Comparison of ENCODE assay signal across 8 cellular contexts in the genomic region with DNA sequence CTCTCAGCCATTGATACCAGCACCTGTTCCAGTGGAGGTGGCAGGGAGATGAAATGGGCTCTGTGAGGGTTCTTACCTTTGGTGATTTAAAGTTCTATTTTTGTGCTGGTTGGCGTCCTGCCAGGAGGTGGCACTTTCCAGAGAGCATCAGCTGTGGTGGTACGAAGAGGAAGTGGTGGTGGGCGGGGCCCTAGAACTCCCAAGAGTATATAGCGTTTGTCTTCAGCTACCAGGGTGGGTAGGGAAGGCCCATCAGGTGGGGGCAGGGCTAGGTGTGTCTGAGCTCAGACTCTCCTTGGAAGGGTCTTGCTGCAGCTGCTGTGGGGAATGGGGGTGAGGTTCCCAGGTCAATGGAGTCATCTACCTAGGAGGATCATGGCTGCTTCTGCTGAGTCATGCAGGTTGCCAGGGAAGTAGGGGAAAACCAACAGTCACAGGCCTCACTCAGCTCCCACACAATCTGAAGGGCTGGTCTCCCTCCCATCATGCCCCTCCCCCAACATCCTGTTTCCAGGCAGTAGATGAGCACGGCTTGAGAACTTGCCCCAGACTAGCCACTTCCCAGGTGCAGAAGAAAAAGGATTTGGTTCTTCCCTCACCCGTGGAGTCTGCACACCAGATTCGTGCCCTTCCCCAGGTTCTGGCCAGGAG. TPM values are rescaled to one million over a fixed set of nuclear protein-coding genes. Genes with fewer than 3 reads are reported as not detected.
A peak's percentile ranks its signal among the peaks of the same experiment; 100 is the strongest.
DNase-seq lines count a peak whose midpoint lies in the region; ATAC-seq and TF ChIP-seq lines count a peak whose summit lies in the region.

No MANE protein-coding gene starts in this region.

- H3K56ac ChIP-seq in mesendoderm (ENCODE audit: low read length) = no peak overlapping the region

- H3K4me2 ChIP-seq in DOHH2 (ENCODE audit: low read length) (peak overlapping the region; percentile 63), mesendoderm (ENCODE audit: low read length) (no peak overlapping the region), PC-9 (no peak overlapping the region)

- no peak for TF ChIP-seq CTCF in DOHH2 (IDR thresholded peaks at IDR 0.05; ENCODE audit: low read depth, low read length, poor library complexity, severe bottlenecking)
- no peak for TF ChIP-seq CTCF in activated CD8-positive, alpha-beta T cell treated with anti-CD3 and anti-CD28 coated beads for 36 hours (IDR thresholded peaks at IDR 0.05)
- no peak for TF ChIP-seq CTCF in PC-9 (conservative IDR thresholded peaks at IDR 0.05)

- peak overlapping the region; percentile 73 for H3K18ac ChIP-seq in mesendoderm (ENCODE audit: low read length)

- H3K23ac ChIP-seq in mesendoderm (ENCODE audit: low read length) = no peak overlapping the region

- intact Hi-C loops in activated CD8-positive, alpha-beta T cell treated with anti-CD3 and anti-CD28 coated beads for 36 hours (cut with micrococcal nuclease) = no loop called here
- intact Hi-C loops in PC-9 (cut with micrococcal nuclease; ENCODE audit: unreplicated experiment) = no loop called here

- no peak overlapping the region for H2BK5ac ChIP-seq in mesendoderm (ENCODE audit: low read length)

- H3K4me3 Mint-ChIP-seq in activated CD8-positive, alpha-beta T cell treated with anti-CD3 and anti-CD28 coated beads for 36 hours = no peak overlapping the region

- peaks cover 6% of the 10 kb centered on the region for H3K27me3 Mint-ChIP-seq in activated CD8-positive, alpha-beta T cell treated with anti-CD3 and anti-CD28 coated beads for 36 hours

- H3K4ac ChIP-seq in mesendoderm (ENCODE audit: low read depth, low read length) = no peak overlapping the region

- peaks cover 12% of the 10 kb centered on the region; the same call in 1 of the 2 replicates for H3K9me3 ChIP-seq in DOHH2 (ENCODE audit: control insufficient read depth, insufficient read depth, low read length)
- H3K9me3 ChIP-seq in PC-9 (ENCODE audit: insufficient read depth, low read depth) = peaks cover 9% of the 10 kb centered on the region

- H3K9me2 ChIP-seq in DOHH2 (replicated peaks; ENCODE audit: control insufficient read depth, low read length) = no peaks in the 10 kb centered on the region
- H3K9me2 ChIP-seq in PC-9 (ENCODE audit: insufficient read depth) = peaks cover 5% of the 10 kb centered on the region; the same call in 1 of the 2 replicates

- H3K36me3 Mint-ChIP-seq in activated CD8-positive, alpha-beta T cell treated with anti-CD3 and anti-CD28 coated beads for 36 hours (ENCODE audit: low read depth) = peaks cover 4% of the 10 kb centered on the region

- H4K5ac ChIP-seq in mesendoderm (ENCODE audit: low read length) = no peak overlapping the region

- peak; percentile 52 for ATAC-seq in HG03442 (IDR thresholded peaks at IDR 0.05; ENCODE audit: unreplicated experiment)
- peak; percentile 81 for ATAC-seq in activated CD8-positive, alpha-beta T cell treated with anti-CD3 and anti-CD28 coated beads for 36 hours
- no peak for ATAC-seq in HG03342 (IDR thresholded peaks at IDR 0.05; ENCODE audit: unreplicated experiment)
- no peak for ATAC-seq in GM19023 (IDR thresholded peaks at IDR 0.05; ENCODE audit: unreplicated experiment)
- ATAC-seq in HG03039 (IDR thresholded peaks at IDR 0.05; ENCODE audit: unreplicated experiment) = no peak

- H3K27me3 ChIP-seq in DOHH2 (ENCODE audit: control insufficient read depth, low read length) (no peaks in the 10 kb centered on the region), mesendoderm (ENCODE audit: insufficient read depth, low read length, poor library complexity) (no peaks in the 10 kb centered on the region), PC-9 (ENCODE audit: insufficient read depth, low read depth) (no peaks in the 10 kb centered on the region)

- H4K8ac ChIP-seq in mesendoderm (ENCODE audit: low read depth, low read length) = no peak overlapping the region

- CTCF ChIA-PET in activated CD8-positive, alpha-beta T cell treated with anti-CD3 and anti-CD28 coated beads for 36 hours (lab: Charles Lee) = interaction anchor here (0.9 to 1.8 kb wide), 3 partner anchors 9 to 130 kb away, joined by 3 to 7 read pairs (median 4); no protein-coding TSS in a partner anchor
- CTCF ChIA-PET in PC-9 (lab: Charles Lee) = no interaction called here

- peaks cover 54% of the 10 kb centered on the region for H3K4me1 ChIP-seq in DOHH2 (ENCODE audit: control insufficient read depth, low read length)
- H3K4me1 ChIP-seq in mesendoderm (ENCODE audit: control insufficient read depth, low read depth, low read length) = no peaks in the 10 kb centered on the region
- 0 out of 2 replicates have a peak, but pooled peaks cover 6% of the 10 kb centered on the region for H3K4me1 ChIP-seq in PC-9 (replicated peaks; ENCODE audit: insufficient read depth)

- no peak overlapping the region for H2AFZ ChIP-seq in PC-9

- DNase-seq in activated CD8-positive, alpha-beta T cell treated with anti-CD3 and anti-CD28 coated beads for 36 hours = peak; percentile 82
- DNase-seq in mesendoderm = peak; percentile 61
- no peak for DNase-seq in PC-9

- no peak overlapping the region for H2BK120ac ChIP-seq in mesendoderm (ENCODE audit: low read depth, low read length)

- H3K9ac ChIP-seq in mesendoderm (ENCODE audit: low read length) = no peak overlapping the region

- H3K79me1 ChIP-seq in mesendoderm (ENCODE audit: low read length) = no peaks in the 10 kb centered on the region

- H2BK15ac ChIP-seq in mesendoderm (replicated peaks; ENCODE audit: low read depth) = no peak overlapping the region

- POLR2A ChIA-PET in activated CD8-positive, alpha-beta T cell treated with anti-CD3 and anti-CD28 coated beads for 36 hours (lab: Charles Lee) = interaction anchor here (1.3 kb wide), 1 partner anchor 9 kb away, joined by 3 read pairs; no protein-coding TSS in a partner anchor
- POLR2A ChIA-PET in PC-9 (lab: Charles Lee; ENCODE audit: unreplicated experiment) = no interaction called here

- H3F3A ChIP-seq in DOHH2 (ENCODE audit: control insufficient read depth, insufficient read depth) (no peaks in the 10 kb centered on the region; the same call in 1 of the 2 replicates), PC-9 (ENCODE audit: insufficient read depth, low read depth) (no peaks in the 10 kb centered on the region)

- BruUV-seq in PC-9 (replicated peaks; lab: Mats Ljungman, UMichigan) = no TSS peak

- peaks cover 29% of the 10 kb centered on the region for H3K4me1 Mint-ChIP-seq in activated CD8-positive, alpha-beta T cell treated with anti-CD3 and anti-CD28 coated beads for 36 hours (ENCODE audit: low read depth)

- H3K79me2 ChIP-seq in DOHH2 (ENCODE audit: control insufficient read depth, low read length) (no peaks in the 10 kb centered on the region), mesendoderm (ENCODE audit: control insufficient read depth, insufficient read depth, low read length) (no peaks in the 10 kb centered on the region), PC-9 (ENCODE audit: low read depth) (no peaks in the 10 kb centered on the region)

- H3K4me3 ChIP-seq in DOHH2 (ENCODE audit: low read length) = peak overlapping the region; percentile 46
- H3K4me3 ChIP-seq in mesendoderm (ENCODE audit: low read length) = no peak overlapping the region
- no peak overlapping the region for H3K4me3 ChIP-seq in PC-9

- H4K20me1 ChIP-seq in DOHH2 (ENCODE audit: control insufficient read depth, insufficient read depth, low read depth, low read length) = no peaks in the 10 kb centered on the region
- no peaks in the 10 kb centered on the region for H4K20me1 ChIP-seq in PC-9 (ENCODE audit: insufficient read depth)

- H2AK5ac ChIP-seq in mesendoderm (ENCODE audit: low read length) = no peak overlapping the region

- no CpG with 5 or more reads among the region's 7 CpGs for WGBS in mesendoderm (ENCODE audit: extremely low coverage, insufficient coverage, low lambda C conversion rate)

- H3K27ac ChIP-seq in DOHH2 (ENCODE audit: low read depth, low read length) (peak overlapping the region; percentile 9; the same call in 1 of the 2 replicates), mesendoderm (ENCODE audit: low read depth, low read length) (no peak overlapping the region), PC-9 (no peak overlapping the region)

- H3K36me3 ChIP-seq in DOHH2 (ENCODE audit: control insufficient read depth, low read length) (peaks cover 9% of the 10 kb centered on the region), mesendoderm (ENCODE audit: control insufficient read depth, insufficient read depth, low read length) (no peaks in the 10 kb centered on the region), PC-9 (ENCODE audit: low read depth) (no peaks in the 10 kb centered on the region)

- peak overlapping the region; percentile 43 for H3K27ac Mint-ChIP-seq in activated CD8-positive, alpha-beta T cell treated with anti-CD3 and anti-CD28 coated beads for 36 hours

- peaks cover 5% of the 10 kb centered on the region for H3K9me3 Mint-ChIP-seq in activated CD8-positive, alpha-beta T cell treated with anti-CD3 and anti-CD28 coated beads for 36 hours

RNA-seq across cellular contexts. Expression of a gene that starts 46.6 kb away (rescaled TPM):
- total RNA-seq in activated CD8-positive, alpha-beta T cell treated with anti-CD3 and anti-CD28 coated beads for 36 hours = not detected
- 0.58 TPM for polyA plus RNA-seq in mesendoderm (2013, experiment 1 of 2)
- 0.48 TPM for polyA plus RNA-seq in mesendoderm (2013, experiment 2 of 2)
- 1.0 and 1.3 TPM in 2 replicates for total RNA-seq in PC-9 (2021)

Comparison
In these comparisons a context has a peak if more than half of its experiments do, and no peak if none do; other contexts are left out.
1. ATAC-seq: peak in HG03442 (single experiment) and activated CD8-positive, alpha-beta T cell treated with anti-CD3 and anti-CD28 coated beads for 36 hours (single experiment); none in HG03342 (single experiment), GM19023 (single experiment) and HG03039 (single experiment).
2. DNase-seq: peak in activated CD8-positive, alpha-beta T cell treated with anti-CD3 and anti-CD28 coated beads for 36 hours (single experiment) and mesendoderm (single experiment); none in PC-9 (0 of 2).